In the genomic region with DNA sequence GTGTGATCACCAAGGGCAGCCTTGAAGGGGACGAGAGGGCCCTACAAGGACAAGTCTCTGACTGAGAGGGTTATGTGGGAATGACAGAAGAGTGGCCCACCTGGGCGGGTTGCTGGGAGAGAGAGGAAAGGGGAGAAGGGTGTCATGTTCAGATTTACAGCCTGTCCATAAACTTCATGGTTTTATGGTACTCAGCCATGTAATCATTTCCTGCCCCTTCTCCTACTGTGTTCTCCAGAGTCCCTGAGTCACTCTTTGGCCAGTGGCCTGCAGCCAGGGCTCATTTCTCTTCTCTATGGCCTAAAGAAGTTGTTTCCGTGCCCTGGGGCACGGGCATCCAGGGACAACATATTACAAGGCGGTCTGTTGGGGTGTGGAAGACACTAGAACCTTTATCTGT, we compare ENCODE assay signal across 9 cellular contexts. TPM values are rescaled to one million over a fixed set of nuclear protein-coding genes. Genes with fewer than 3 reads are reported as not detected.
DNase-seq lines count a peak whose midpoint lies in the region; ATAC-seq, FAIRE-seq and TF ChIP-seq lines count a peak whose summit lies in the region.
"Had no signal": no experiment of that assay in that cellular context is flagged by ENCODE, and none has a peak within 500 bp of the region (broad histone marks: within the 10 kb centered on the region; RNA-seq: fewer than 3 reads in every experiment).

No MANE protein-coding gene starts in this region.

- no peaks in the 10 kb centered on the region for H3K36me3 ChIP-seq in GM23248 (ENCODE audit: low read depth)
- peaks cover 4% of the 10 kb centered on the region for H3K36me3 ChIP-seq in fibroblast of lung (ENCODE audit: control insufficient read depth, insufficient read depth, low read length)
- no peaks in the 10 kb centered on the region for H3K36me3 ChIP-seq in skeletal muscle satellite cell (ENCODE audit: insufficient read depth, low read length)

- ATAC-seq in HG02763 (IDR thresholded peaks at IDR 0.05; ENCODE audit: unreplicated experiment): no peak
- ATAC-seq in GM19455 (IDR thresholded peaks at IDR 0.05; ENCODE audit: unreplicated experiment): no peak

- H3F3A ChIP-seq in GM23248 (ENCODE audit: insufficient read depth): peaks cover 46% of the 10 kb centered on the region

- H3K9ac ChIP-seq in GM23248: no peak overlapping the region
- H3K9ac ChIP-seq in fibroblast of lung (ENCODE audit: insufficient read depth, low read length): no peak overlapping the region
- H3K9ac ChIP-seq in skeletal muscle satellite cell (ENCODE audit: low read depth, low read length): peak overlapping the region; percentile 58

- peak overlapping the region; percentile 30 for H3K4me2 ChIP-seq in GM23248 (ENCODE audit: unreplicated experiment)
- H3K4me2 ChIP-seq in fibroblast of lung (ENCODE audit: extremely low read depth, insufficient read depth, low read length): no peak overlapping the region
- peak overlapping the region; percentile 45 for H3K4me2 ChIP-seq in skeletal muscle satellite cell (ENCODE audit: low read length)

- in situ Hi-C loops in GM23248 (cut with MboI): no loop called here

- H3K79me2 ChIP-seq in GM23248 (ENCODE audit: insufficient read depth): no peaks in the 10 kb centered on the region
- H3K79me2 ChIP-seq in fibroblast of lung (ENCODE audit: control insufficient read depth, insufficient read depth, low read length): no peaks in the 10 kb centered on the region

- FAIRE-seq in RCC 7860 (lab: Jason Lieb, UNC): peak; percentile 91

- DNase-seq in GM23248: peak; percentile 93
- DNase-seq in RCC 7860 (ENCODE audit: low spot score): peak; percentile 78
- DNase-seq in fibroblast of lung (ENCODE audit: low read depth in 2 of 2): peak; percentile 76 to 85
- DNase-seq in NCI-H146 (lab: John Stamatoyannopoulos, UW): no peak
- DNase-seq: activated CD4-positive, CD25-positive, alpha-beta regulatory T cell treated with anti-CD3 and anti-CD28 coated beads, Interleukin-2, amount 50 U/mL, for 72 hours; NCI-H510A had no signal

- H4K20me1 ChIP-seq in GM23248 (ENCODE audit: insufficient read depth) (no peaks in the 10 kb centered on the region), fibroblast of lung (ENCODE audit: control insufficient read depth, extremely low read depth, insufficient read depth, low read length) (no peaks in the 10 kb centered on the region)

- H3K9me2 ChIP-seq in GM23248 (ENCODE audit: insufficient read depth): no peaks in the 10 kb centered on the region

- no peaks in the 10 kb centered on the region for H3K9me3 ChIP-seq in GM23248 (ENCODE audit: low read depth)
- no peaks in the 10 kb centered on the region for H3K9me3 ChIP-seq in fibroblast of lung (ENCODE audit: control insufficient read depth, insufficient read depth, low read depth, low read length)
- H3K9me3 ChIP-seq in skeletal muscle satellite cell (replicated peaks; ENCODE audit: low read length): no peaks in the 10 kb centered on the region

- no peak for TF ChIP-seq CTCF in fibroblast of lung (conservative IDR thresholded peaks at IDR 0.05 in 1 of 2, IDR thresholded peaks at IDR 0.05 in 1 of 2; ENCODE audit: low read depth in 1 of 2, low read length in 2 of 2)

- H3K4me3 ChIP-seq in GM23248 (no peak overlapping the region), fibroblast of lung (replicated peaks in 1 of 4; ENCODE audit: control extremely low read depth in 1 of 4, insufficient read depth in 1 of 4, low read depth in 3 of 4, low read length in 4 of 4) (no peak overlapping the region), skeletal muscle satellite cell (ENCODE audit: low read length) (no peak overlapping the region)

- 9 to 11% methylated on average over 5 of the region's 5 CpGs for WGBS in GM23248 (ENCODE audit: low coverage in 1 of 2, low lambda C conversion rate in 2 of 2, missing lambda C conversion rate in 2 of 2), 2 experiments

- H3K27ac ChIP-seq in GM23248 (peak overlapping the region; percentile 63), fibroblast of lung (ENCODE audit: insufficient read depth, low read length) (peak overlapping the region; percentile 81)

- no peaks in the 10 kb centered on the region for H3K27me3 ChIP-seq in GM23248 (replicated peaks; ENCODE audit: insufficient read depth)
- H3K27me3 ChIP-seq in fibroblast of lung (ENCODE audit: control insufficient read depth, insufficient read depth, low read length): no peaks in the 10 kb centered on the region
- no peaks in the 10 kb centered on the region for H3K27me3 ChIP-seq in skeletal muscle satellite cell (ENCODE audit: control insufficient read depth, insufficient read depth, low read length)

- H3K4me1 ChIP-seq in GM23248 (ENCODE audit: insufficient read depth): peaks cover 52% of the 10 kb centered on the region
- H3K4me1 ChIP-seq in fibroblast of lung (ENCODE audit: control insufficient read depth, extremely low read depth, insufficient read depth, low read length): peaks cover 10% of the 10 kb centered on the region
- peaks cover 47% of the 10 kb centered on the region for H3K4me1 ChIP-seq in skeletal muscle satellite cell (ENCODE audit: control insufficient read depth, insufficient read depth, low read length)

- H2AFZ ChIP-seq in GM23248 (no peak overlapping the region), fibroblast of lung (ENCODE audit: low read length) (no peak overlapping the region)

RNA-seq across cellular contexts. Expression of gene DDX47, which starts 26.7 kb away (rescaled TPM):
- total RNA-seq in GM23248 (2014; rRNA removed; shearing (Covaris generic)): 124 and 132 TPM in 2 replicates
- polyA plus RNA-seq in GM23248 (2016; fragmentation: Nextera tagmentation; extraction: Ambion mirVana) (119 and 123 TPM in 2 replicates), fibroblast of lung (83.2 and 113 TPM in 2 replicates)
- 41.9 and 46.2 TPM in 2 replicates for total RNA-seq in fibroblast of lung
- polyA plus RNA-seq in fibroblast of lung (2012): 46.6 and 59.9 TPM in 2 replicates
- polyA minus RNA-seq in fibroblast of lung (ENCODE audit: low replicate concordance): 24.9 and 64.0 TPM in 2 replicates
- total RNA-seq in skeletal muscle satellite cell (2012; rRNA removed): 72.8 and 86.7 TPM in 2 replicates

RNA-seq across cellular contexts. Expression of gene GPRC5A, which starts 51.5 kb away (rescaled TPM):
- total RNA-seq in GM23248 (2014; rRNA removed; shearing (Covaris generic)): 32.9 and 37.8 TPM in 2 replicates
- 84.8 and 85.9 TPM in 2 replicates for polyA plus RNA-seq in GM23248 (2016; fragmentation: Nextera tagmentation; extraction: Ambion mirVana)
- total RNA-seq in fibroblast of lung: 2.3 and 4.8 TPM in 2 replicates
- 46.8 and 83.8 TPM in 2 replicates for polyA plus RNA-seq in fibroblast of lung
- 19.1 and 34.8 TPM in 2 replicates for polyA plus RNA-seq in fibroblast of lung (2012)
- 139 and 200 TPM in 2 replicates for polyA minus RNA-seq in fibroblast of lung (ENCODE audit: low replicate concordance)
- total RNA-seq in skeletal muscle satellite cell (2012; rRNA removed): 11.4 and 12.7 TPM in 2 replicates

RNA-seq across cellular contexts. Expression of gene APOLD1, which starts 54.4 kb away (rescaled TPM):
- 5.2 and 5.4 TPM in 2 replicates for total RNA-seq in GM23248 (2014; rRNA removed; shearing (Covaris generic))
- polyA plus RNA-seq in GM23248 (2016; fragmentation: Nextera tagmentation; extraction: Ambion mirVana) (3.4 and 3.8 TPM in 2 replicates), fibroblast of lung (2.7 and 3.2 TPM in 2 replicates)
- 1.5 and 3.1 TPM in 2 replicates for total RNA-seq in fibroblast of lung
- polyA plus RNA-seq in fibroblast of lung (2012): 2.2 and 2.3 TPM in 2 replicates
- 1.6 and 2.0 TPM in 2 replicates for polyA minus RNA-seq in fibroblast of lung (ENCODE audit: low replicate concordance)
- total RNA-seq in skeletal muscle satellite cell (2012; rRNA removed): 3.3 and 3.8 TPM in 2 replicates
